In genomic region chr11:61000426-61000825, GRCh38 we compare ENCODE assay signal across 18 cellular contexts. TPM values are rescaled to one million over a fixed set of nuclear protein-coding genes. Genes with fewer than 3 reads are reported as not detected.
DNase-seq lines count a peak whose midpoint lies in the region; ATAC-seq, FAIRE-seq and TF ChIP-seq lines count a peak whose summit lies in the region.
"Had no signal": no experiment of that assay in that cellular context is flagged by ENCODE, and none has a peak within 500 bp of the region (broad histone marks: within the 10 kb centered on the region; RNA-seq: fewer than 3 reads in every experiment).

No MANE protein-coding gene starts in this region.

- no peak overlapping the region for H3K27ac ChIP-seq in CD8-positive, alpha-beta memory T cell (ENCODE audit: low read depth, low read length)
- no peak overlapping the region for H3K27ac ChIP-seq in kidney (ENCODE audit: low read depth in 2 of 2, low read length in 2 of 2)
- H3K27ac ChIP-seq: C4-2B had no signal

- no peaks in the 10 kb centered on the region for H3K9me3 Mint-ChIP-seq in activated CD4-positive, alpha-beta memory T cell treated with anti-CD3 and anti-CD28 coated beads for 36 hours
- H3K9me3 Mint-ChIP-seq in activated CD4-positive, alpha-beta memory T cell treated with anti-CD3 and anti-CD28 coated beads, Interleukin-2, amount 10 ng/mL, durations not matched to agents 7 days and 5 days: no peaks in the 10 kb centered on the region
- no peaks in the 10 kb centered on the region for H3K9me3 Mint-ChIP-seq in CD8-positive, alpha-beta memory T cell
- no peaks in the 10 kb centered on the region for H3K9me3 Mint-ChIP-seq in activated T-helper 2 cell treated with anti-CD3 and anti-CD28 coated beads, Interferon-gamma antibody, Interleukin-2, Interleukin-4, amounts not matched to agents 10 μg/mL and 5 μg/mL and 100 μg/mL, durations not matched to agents 14 hours and 24 hours and 36 hours

- CTCF ChIA-PET in activated CD4-positive, alpha-beta memory T cell treated with anti-CD3 and anti-CD28 coated beads for 36 hours (lab: Charles Lee): no interaction called here
- CTCF ChIA-PET in activated CD4-positive, alpha-beta memory T cell treated with anti-CD3 and anti-CD28 coated beads, Interleukin-2, amount 10 ng/mL, durations not matched to agents 7 days and 5 days (lab: Charles Lee): interaction anchor here (0.9 to 1.2 kb wide), 2 partner anchors 29 to 86 kb away, joined by 3 read pairs; partner anchors contain the start of gene CD6
- CTCF ChIA-PET in CD8-positive, alpha-beta memory T cell (lab: Charles Lee): no interaction called here

- no peak overlapping the region for H3K4me3 Mint-ChIP-seq in activated CD4-positive, alpha-beta memory T cell treated with anti-CD3 and anti-CD28 coated beads for 36 hours
- no peak overlapping the region for H3K4me3 Mint-ChIP-seq in activated CD4-positive, alpha-beta memory T cell treated with anti-CD3 and anti-CD28 coated beads, Interleukin-2, amount 10 ng/mL, durations not matched to agents 7 days and 5 days
- H3K4me3 Mint-ChIP-seq in CD8-positive, alpha-beta memory T cell: peak overlapping the region in 1 of 7 donors; percentile 51
- H3K4me3 Mint-ChIP-seq in activated T-helper 2 cell treated with anti-CD3 and anti-CD28 coated beads, Interferon-gamma antibody, Interleukin-2, Interleukin-4, amounts not matched to agents 10 μg/mL and 5 μg/mL and 100 μg/mL, durations not matched to agents 14 hours and 24 hours and 36 hours (ENCODE audit: low read depth): no peak overlapping the region

- H3K36me3 Mint-ChIP-seq in activated CD4-positive, alpha-beta memory T cell treated with anti-CD3 and anti-CD28 coated beads for 36 hours: peaks cover 77% of the 10 kb centered on the region
- peaks cover 55% of the 10 kb centered on the region for H3K36me3 Mint-ChIP-seq in activated CD4-positive, alpha-beta memory T cell treated with anti-CD3 and anti-CD28 coated beads, Interleukin-2, amount 10 ng/mL, durations not matched to agents 7 days and 5 days (ENCODE audit: low read depth)
- peaks cover 0 to 81% (median 10%) of the 10 kb centered on the region in 3 donors for H3K36me3 Mint-ChIP-seq in CD8-positive, alpha-beta memory T cell
- H3K36me3 Mint-ChIP-seq in activated T-helper 2 cell treated with anti-CD3 and anti-CD28 coated beads, Interferon-gamma antibody, Interleukin-2, Interleukin-4, amounts not matched to agents 10 μg/mL and 5 μg/mL and 100 μg/mL, durations not matched to agents 14 hours and 24 hours and 36 hours (ENCODE audit: low read depth): peaks cover 82% of the 10 kb centered on the region

- TF ChIP-seq POLR2A in GM18505 (IDR thresholded peaks at IDR 0.05; ENCODE audit: borderline replicate concordance, extremely low read depth, insufficient read depth, insufficient read length): no peak

- no peaks in the 10 kb centered on the region for H3K9me3 ChIP-seq in CD8-positive, alpha-beta memory T cell (ENCODE audit: low read length)
- no peaks in the 10 kb centered on the region for H3K9me3 ChIP-seq in kidney (ENCODE audit: control insufficient read depth in 1 of 2, low read length in 2 of 2)
- H3K9me3 ChIP-seq: Caco-2 had no signal

- no peak overlapping the region for H3K4me3 ChIP-seq in CD8-positive, alpha-beta memory T cell (ENCODE audit: low read length)
- H3K4me3 ChIP-seq in kidney (ENCODE audit: low read length in 2 of 2): no peak overlapping the region

- FAIRE-seq in kidney (lab: Jason Lieb, UNC): no peak
- FAIRE-seq: GM12892, RCC 7860 had no signal

- no peak for DNase-seq in activated CD4-positive, alpha-beta memory T cell treated with anti-CD3 and anti-CD28 coated beads for 36 hours
- DNase-seq in activated CD4-positive, alpha-beta memory T cell treated with anti-CD3 and anti-CD28 coated beads, Interleukin-2, amount 10 ng/mL, durations not matched to agents 7 days and 5 days: no peak
- no peak for DNase-seq in CD8-positive, alpha-beta memory T cell
- no peak for DNase-seq in activated T-helper 2 cell treated with anti-CD3 and anti-CD28 coated beads, Interferon-gamma antibody, Interleukin-2, Interleukin-4, amounts not matched to agents 10 μg/mL and 5 μg/mL and 100 μg/mL, durations not matched to agents 14 hours and 24 hours and 36 hours (ENCODE audit: low spot score)
- DNase-seq in kidney (peak; percentile 51), amygdala (lab: John Stamatoyannopoulos, UW) (no peak), Ammon's horn (ENCODE audit: low spot score) (no peak)
- DNase-seq: Caco-2, DMS153, GOT3, NCI-H1930, NCI-H446, NCI-H69 had no signal

- intact Hi-C loops in activated CD4-positive, alpha-beta memory T cell treated with anti-CD3 and anti-CD28 coated beads for 36 hours (cut with micrococcal nuclease): no loop called here
- intact Hi-C loops in activated T-helper 2 cell treated with anti-CD3 and anti-CD28 coated beads, Interferon-gamma antibody, Interleukin-2, Interleukin-4, amounts not matched to agents 10 μg/mL and 5 μg/mL and 100 μg/mL, durations not matched to agents 14 hours and 24 hours and 36 hours (cut with micrococcal nuclease): no loop called here
- intact Hi-C loops in kidney (cut with DNase I): no loop called here

- H3K27ac Mint-ChIP-seq in activated CD4-positive, alpha-beta memory T cell treated with anti-CD3 and anti-CD28 coated beads for 36 hours: peak overlapping the region; percentile 64
- H3K27ac Mint-ChIP-seq in activated CD4-positive, alpha-beta memory T cell treated with anti-CD3 and anti-CD28 coated beads, Interleukin-2, amount 10 ng/mL, durations not matched to agents 7 days and 5 days: no peak overlapping the region
- H3K27ac Mint-ChIP-seq in CD8-positive, alpha-beta memory T cell: peak overlapping the region in 5 of 8 donors; percentile 37 to 89 (median 68)
- H3K27ac Mint-ChIP-seq in activated T-helper 2 cell treated with anti-CD3 and anti-CD28 coated beads, Interferon-gamma antibody, Interleukin-2, Interleukin-4, amounts not matched to agents 10 μg/mL and 5 μg/mL and 100 μg/mL, durations not matched to agents 14 hours and 24 hours and 36 hours: peak overlapping the region; percentile 47

- H3K4me1 ChIP-seq in CD8-positive, alpha-beta memory T cell (ENCODE audit: insufficient read depth, low read length): peaks cover 58% of the 10 kb centered on the region
- peaks cover 8 to 10% of the 10 kb centered on the region in 2 donors for H3K4me1 ChIP-seq in kidney (ENCODE audit: control insufficient read depth in 1 of 2, insufficient read depth in 1 of 2, low read depth in 1 of 2, low read length in 2 of 2)
- H3K4me1 ChIP-seq: Caco-2 had no signal

- H3K36me3 ChIP-seq in CD8-positive, alpha-beta memory T cell (ENCODE audit: insufficient read depth, low read length): peaks cover 19% of the 10 kb centered on the region
- no peaks in the 10 kb centered on the region for H3K36me3 ChIP-seq in kidney (ENCODE audit: control insufficient read depth in 1 of 2, insufficient read depth in 2 of 2, low read length in 2 of 2)

- no peak overlapping the region for H3K9ac ChIP-seq in kidney (ENCODE audit: low read length in 2 of 2)

- H3K27me3 ChIP-seq in CD8-positive, alpha-beta memory T cell (ENCODE audit: insufficient read depth, low read length, poor library complexity, severe bottlenecking): no peaks in the 10 kb centered on the region

- H3K27me3 Mint-ChIP-seq in activated CD4-positive, alpha-beta memory T cell treated with anti-CD3 and anti-CD28 coated beads for 36 hours: no peaks in the 10 kb centered on the region
- H3K27me3 Mint-ChIP-seq in activated CD4-positive, alpha-beta memory T cell treated with anti-CD3 and anti-CD28 coated beads, Interleukin-2, amount 10 ng/mL, durations not matched to agents 7 days and 5 days: no peaks in the 10 kb centered on the region
- no peaks in the 10 kb centered on the region for H3K27me3 Mint-ChIP-seq in CD8-positive, alpha-beta memory T cell
- H3K27me3 Mint-ChIP-seq in activated T-helper 2 cell treated with anti-CD3 and anti-CD28 coated beads, Interferon-gamma antibody, Interleukin-2, Interleukin-4, amounts not matched to agents 10 μg/mL and 5 μg/mL and 100 μg/mL, durations not matched to agents 14 hours and 24 hours and 36 hours (ENCODE audit: low read depth): no peaks in the 10 kb centered on the region

- POLR2A ChIA-PET in activated CD4-positive, alpha-beta memory T cell treated with anti-CD3 and anti-CD28 coated beads for 36 hours (lab: Charles Lee): interaction anchor here (0.8 kb wide), 1 partner anchor 9 kb away, joined by 3 read pairs; no protein-coding TSS in a partner anchor
- POLR2A ChIA-PET in activated CD4-positive, alpha-beta memory T cell treated with anti-CD3 and anti-CD28 coated beads, Interleukin-2, amount 10 ng/mL, durations not matched to agents 7 days and 5 days (lab: Charles Lee): interaction anchor here (0.9 kb wide), 1 partner anchor 18 kb away, joined by 3 read pairs; no protein-coding TSS in a partner anchor
- POLR2A ChIA-PET in CD8-positive, alpha-beta memory T cell (lab: Charles Lee): interaction anchor here (0.6 kb wide), 2 partner anchors 9 to 42 kb away, joined by 3 to 4 read pairs; no protein-coding TSS in a partner anchor

- H3K4me1 Mint-ChIP-seq in activated CD4-positive, alpha-beta memory T cell treated with anti-CD3 and anti-CD28 coated beads for 36 hours (ENCODE audit: low read depth): peaks cover 83% of the 10 kb centered on the region
- peaks cover 78% of the 10 kb centered on the region for H3K4me1 Mint-ChIP-seq in activated CD4-positive, alpha-beta memory T cell treated with anti-CD3 and anti-CD28 coated beads, Interleukin-2, amount 10 ng/mL, durations not matched to agents 7 days and 5 days
- H3K4me1 Mint-ChIP-seq in CD8-positive, alpha-beta memory T cell: peaks cover 44 to 87% (median 76%) of the 10 kb centered on the region in 3 donors
- peaks cover 62% of the 10 kb centered on the region for H3K4me1 Mint-ChIP-seq in activated T-helper 2 cell treated with anti-CD3 and anti-CD28 coated beads, Interferon-gamma antibody, Interleukin-2, Interleukin-4, amounts not matched to agents 10 μg/mL and 5 μg/mL and 100 μg/mL, durations not matched to agents 14 hours and 24 hours and 36 hours (ENCODE audit: low read depth)

- no peak for TF ChIP-seq CTCF in kidney (IDR thresholded peaks at IDR 0.05; ENCODE audit: borderline replicate concordance, extremely low read depth, insufficient read depth)

- ATAC-seq in GM18505 (IDR thresholded peaks at IDR 0.05; ENCODE audit: unreplicated experiment): no peak

RNA-seq across cellular contexts. Expression of gene CD6, which starts 28.9 kb away (rescaled TPM):
- total RNA-seq in activated CD4-positive, alpha-beta memory T cell treated with anti-CD3 and anti-CD28 coated beads for 36 hours: 100 to 1,000 TPM; 271 to 279 TPM
- total RNA-seq in activated CD4-positive, alpha-beta memory T cell treated with anti-CD3 and anti-CD28 coated beads, Interleukin-2, amount 10 ng/mL, durations not matched to agents 7 days and 5 days: 100 to 1,000 TPM; 293 to 299 TPM
- total RNA-seq in CD8-positive, alpha-beta memory T cell: 100 to 1,000 TPM; 229 to 233 TPM
- 156 TPM for polyA plus RNA-seq in CD8-positive, alpha-beta memory T cell
- total RNA-seq in activated T-helper 2 cell treated with anti-CD3 and anti-CD28 coated beads, Interferon-gamma antibody, Interleukin-2, Interleukin-4, amounts not matched to agents 10 μg/mL and 5 μg/mL and 100 μg/mL, durations not matched to agents 14 hours and 24 hours and 36 hours: 308 and 327 TPM in 2 replicates
- 6.7 TPM for total RNA-seq in kidney
- 0.24 TPM for polyA plus RNA-seq in kidney (ENCODE audit: insufficient read depth, low read depth, low replicate concordance)
- total RNA-seq: A673 had no signal

RNA-seq across cellular contexts. Expression of gene SLC15A3, which starts 48.5 kb away (rescaled TPM):
- 1 to 10 TPM; 1.3 to 1.8 TPM for total RNA-seq in activated CD4-positive, alpha-beta memory T cell treated with anti-CD3 and anti-CD28 coated beads for 36 hours
- total RNA-seq in activated CD4-positive, alpha-beta memory T cell treated with anti-CD3 and anti-CD28 coated beads, Interleukin-2, amount 10 ng/mL, durations not matched to agents 7 days and 5 days: 1 to 10 TPM in 1 of 2 experiments, under 1 TPM in 1; 0.28 to 1.0 TPM
- 1 to 10 TPM; 1.2 to 1.5 TPM for total RNA-seq in CD8-positive, alpha-beta memory T cell
- not detected for polyA plus RNA-seq in CD8-positive, alpha-beta memory T cell
- total RNA-seq in activated T-helper 2 cell treated with anti-CD3 and anti-CD28 coated beads, Interferon-gamma antibody, Interleukin-2, Interleukin-4, amounts not matched to agents 10 μg/mL and 5 μg/mL and 100 μg/mL, durations not matched to agents 14 hours and 24 hours and 36 hours: 2.1 and 2.2 TPM in 2 replicates
- total RNA-seq in kidney: 27.0 TPM
- 26.6 TPM for polyA plus RNA-seq in kidney (ENCODE audit: insufficient read depth, low read depth, low replicate concordance)
- total RNA-seq: A673 had no signal

Comparison
In these comparisons a context has a peak if more than half of its experiments do, and no peak if none do; other contexts are left out.
1. RNA of gene CD6, which starts 28.9 kb away (total RNA-seq): 308 to 327 TPM in activated T-helper 2 cell treated with anti-CD3 and anti-CD28 coated beads, Interferon-gamma antibody, Interleukin-2, Interleukin-4, amounts not matched to agents 10 μg/mL and 5 μg/mL and 100 μg/mL, durations not matched to agents 14 hours and 24 hours and 36 hours, 293 to 299 TPM in activated CD4-positive, alpha-beta memory T cell treated with anti-CD3 and anti-CD28 coated beads, Interleukin-2, amount 10 ng/mL, durations not matched to agents 7 days and 5 days, 271 to 279 TPM in activated CD4-positive, alpha-beta memory T cell treated with anti-CD3 and anti-CD28 coated beads for 36 hours and 229 to 233 TPM in CD8-positive, alpha-beta memory T cell; 6.7 TPM in kidney (single experiment); every median in the first group is over 10 times any median in the second.